ENCODE assay signal across 14 cellular contexts in genomic region chr20:35595901-35596300, GRCh38. TPM values are rescaled to one million over a fixed set of nuclear protein-coding genes. Genes with fewer than 3 reads are reported as not detected.
A peak's percentile ranks its signal among the peaks of the same experiment; 100 is the strongest.
DNase-seq lines count a peak whose midpoint lies in the region; ATAC-seq and TF ChIP-seq lines count a peak whose summit lies in the region.
"Had no signal": no experiment of that assay in that cellular context is flagged by ENCODE, and none has a peak within 500 bp of the region (broad histone marks: within the 10 kb centered on the region; RNA-seq: fewer than 3 reads in every experiment).

No MANE protein-coding gene starts in this region.

- no peaks in the 10 kb centered on the region for H4K20me1 ChIP-seq in Karpas-422 (ENCODE audit: insufficient read depth, low read depth, low read length)

- TF ChIP-seq CTCF in RWPE1 (conservative IDR thresholded peaks at IDR 0.05; ENCODE audit: low read depth) = no peak

- CTCF ChIA-PET in RWPE1 (lab: Yijun Ruan, JAX) = interaction anchor here (0.6 to 1.1 kb wide), 2 partner anchors 17 to 89 kb away, joined by 3 read pairs; no protein-coding TSS in a partner anchor

- H2AFZ ChIP-seq in Karpas-422 (ENCODE audit: low read length) = no peak overlapping the region

- H3K4me3 ChIP-seq in Karpas-422 (ENCODE audit: low read length) = no peak overlapping the region
- H3K4me3 ChIP-seq: BLaER1 treated with 17β-estradiol and CSF1 and Interleukin-3, amounts not matched to agents 10 nM and 100 nM had no signal

- DNase-seq in GM03348 (ENCODE audit: low spot score) (peak; percentile 0), NCI-H1105 treated with DMSO at 0.1 percent for 48 hours (lab: John Stamatoyannopoulos, UW) (peak; percentile 23), RWPE1 (ENCODE audit: low spot score) (peak; percentile 55), iPS-NIHi11 (ENCODE audit: low spot score) (peak; percentile 1), Karpas-422 (no peak), NAMALWA (ENCODE audit: low spot score) (no peak)
- DNase-seq: ACHN; CD4-positive, CD25-positive, alpha-beta regulatory T cell; DMS53; GF-D8; HCEC 1CT had no signal

- no peak overlapping the region for H3K9ac ChIP-seq in Karpas-422 (ENCODE audit: low read length)
- H3K9ac ChIP-seq: BLaER1 treated with 17β-estradiol and CSF1 and Interleukin-3, amounts not matched to agents 10 nM and 100 nM had no signal

- no peaks in the 10 kb centered on the region for H3K27me3 ChIP-seq in Karpas-422 (ENCODE audit: low read length)

- H3K27ac ChIP-seq in RWPE1 (no peak overlapping the region), Karpas-422 (ENCODE audit: low read length) (no peak overlapping the region)
- H3K27ac ChIP-seq: BLaER1 treated with 17β-estradiol and CSF1 and Interleukin-3, amounts not matched to agents 10 nM and 100 nM had no signal

- H3K79me2 ChIP-seq in Karpas-422 (ENCODE audit: low read length) = no peaks in the 10 kb centered on the region

- H3K4me1 ChIP-seq in Karpas-422 (ENCODE audit: low read length) = no peaks in the 10 kb centered on the region

- no peaks in the 10 kb centered on the region for H3K9me3 ChIP-seq in Karpas-422 (ENCODE audit: low read length)
- H3K9me3 ChIP-seq: BLaER1 treated with 17β-estradiol and CSF1 and Interleukin-3, amounts not matched to agents 10 nM and 100 nM had no signal

- H3K4me2 ChIP-seq in Karpas-422 (ENCODE audit: low read depth, low read length, poor library complexity, severe bottlenecking) = no peak overlapping the region
- H3K4me2 ChIP-seq: BLaER1 treated with 17β-estradiol and CSF1 and Interleukin-3, amounts not matched to agents 10 nM and 100 nM had no signal

- POLR2A ChIA-PET in RWPE1 (lab: Yijun Ruan, JAX; ENCODE audit: low non-redundant PET) = no interaction called here

- H3K9me2 ChIP-seq in Karpas-422 (replicated peaks; ENCODE audit: insufficient read depth, low read length) = no peaks in the 10 kb centered on the region

- no peaks in the 10 kb centered on the region for H3K36me3 ChIP-seq in Karpas-422 (ENCODE audit: insufficient read depth, low read length)
- H3K36me3 ChIP-seq: BLaER1 treated with 17β-estradiol and CSF1 and Interleukin-3, amounts not matched to agents 10 nM and 100 nM had no signal

- ATAC-seq in HG03521 (IDR thresholded peaks at IDR 0.05; ENCODE audit: unreplicated experiment) (no peak), HG02938 (IDR thresholded peaks at IDR 0.05; ENCODE audit: unreplicated experiment) (no peak)

RNA-seq across cellular contexts. Expression of gene SPAG4, which starts 19.7 kb away (rescaled TPM):
- 6.4 and 11.1 TPM in 2 replicates for total RNA-seq in Karpas-422 (2014; rRNA removed; shearing (Covaris generic); ENCODE audit: low replicate concordance)

RNA-seq across cellular contexts. Expression of gene ERGIC3, which starts 54.0 kb away (rescaled TPM):
- total RNA-seq in Karpas-422 (2014; rRNA removed; shearing (Covaris generic); ENCODE audit: low replicate concordance) = 242 and 305 TPM in 2 replicates

Comparison
In these comparisons a context has a peak if more than half of its experiments do, and no peak if none do; other contexts are left out.
1. DNase-seq: peak in GM03348 (single experiment), NCI-H1105 treated with DMSO at 0.1 percent for 48 hours (single experiment), RWPE1 (single experiment) and iPS-NIHi11 (single experiment); none in Karpas-422 (single experiment) and NAMALWA (single experiment).